ENCODE assay signal across 13 cellular contexts in the genomic region with DNA sequence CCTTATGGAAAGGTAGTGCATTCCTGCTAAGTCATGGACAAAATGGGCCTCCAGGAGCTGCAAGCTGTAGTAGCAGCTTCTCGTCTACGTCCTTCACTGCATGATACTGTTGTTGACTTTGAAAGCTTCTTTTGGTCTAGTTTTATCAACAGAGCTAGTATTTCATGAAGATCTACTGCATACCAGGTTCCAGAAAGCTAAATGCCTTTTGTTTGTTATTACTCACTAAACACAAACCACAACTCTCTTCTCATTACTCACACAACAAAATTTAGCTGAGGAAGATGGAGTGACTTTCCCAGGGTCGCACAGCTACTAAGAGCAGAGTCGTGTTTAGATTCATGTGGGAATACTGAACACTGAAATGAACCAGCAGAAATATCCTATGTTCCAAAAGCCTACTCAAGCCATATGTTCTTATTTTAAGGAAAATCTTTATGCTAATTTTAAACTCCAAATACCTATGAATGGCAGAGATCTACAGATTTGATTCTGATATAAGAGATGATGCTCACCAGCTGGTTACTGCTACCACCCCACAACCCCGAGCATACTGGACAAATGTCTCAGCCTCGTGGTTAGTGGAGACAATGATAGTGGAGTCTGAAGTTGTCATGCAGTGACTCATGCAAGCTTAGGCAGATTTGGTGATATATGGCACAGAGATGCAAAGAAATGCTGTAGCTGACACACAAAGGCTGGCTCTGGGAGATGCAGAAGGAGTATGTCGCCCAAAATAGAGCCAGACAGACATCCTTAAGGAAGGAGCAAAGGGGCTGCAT. TPM values are rescaled to one million over a fixed set of nuclear protein-coding genes. Genes with fewer than 3 reads are reported as not detected.
DNase-seq lines count a peak whose midpoint lies in the region; ATAC-seq and TF ChIP-seq lines count a peak whose summit lies in the region.
"Had no signal": no experiment of that assay in that cellular context is flagged by ENCODE, and none has a peak within 500 bp of the region (broad histone marks: within the 10 kb centered on the region; RNA-seq: fewer than 3 reads in every experiment).

No MANE protein-coding gene starts in this region.

- peaks cover 9 to 15% of the 10 kb centered on the region in 2 experiments for H3K4me1 ChIP-seq in SK-N-SH (ENCODE audit: control insufficient read depth in 1 of 2, insufficient read depth in 2 of 2, low read depth in 1 of 2, low read length in 1 of 2)

- H3K79me2 ChIP-seq in SK-N-SH (ENCODE audit: insufficient read depth): no peaks in the 10 kb centered on the region

- peaks cover 21% of the 10 kb centered on the region for H3F3A ChIP-seq in SK-N-SH (replicated peaks; ENCODE audit: insufficient read depth)

- H4K20me1 ChIP-seq in SK-N-SH (ENCODE audit: insufficient read depth): no peaks in the 10 kb centered on the region

- no peaks in the 10 kb centered on the region for H3K9me3 ChIP-seq in SK-N-SH

- peak overlapping the region; percentile 64 for H3K4me2 ChIP-seq in SK-N-SH
- H3K4me2 ChIP-seq: GM23338 had no signal

- no peak for TF ChIP-seq RAD21 in SK-N-SH (IDR thresholded peaks at IDR 0.05; ENCODE audit: low read length)

- peak overlapping the region; percentile 47; the same call in 1 of the 2 replicates for H3K9ac ChIP-seq in SK-N-SH

- no peak for ATAC-seq in SK-N-SH treated with all-trans-retinoic acid at 6 μM for 48 hours
- ATAC-seq: GM23338, Panc1 had no signal

- H3K4me3 ChIP-seq in SK-N-SH (ENCODE audit: low read depth in 2 of 2, low read length in 1 of 2) (0 out of 4 replicates have a peak overlapping the region, but pooled peaks of 1 of the 2 experiments have one; percentile 1), choroid plexus epithelial cell (ENCODE audit: low read depth, low read length) (no peak overlapping the region)
- H3K4me3 ChIP-seq: GM23338 had no signal

- TF ChIP-seq EP300 in SK-N-SH (IDR thresholded peaks at IDR 0.05; ENCODE audit: borderline replicate concordance in 1 of 2, low read depth in 1 of 2, low read length in 1 of 2): no peak

- 47% methylated on average over 7 of the region's 7 CpGs for WGBS in SK-N-SH (ENCODE audit: low lambda C conversion rate)

- no peaks in the 10 kb centered on the region for H3K27me3 ChIP-seq in SK-N-SH (ENCODE audit: insufficient read depth)

- TF ChIP-seq CTCF in SK-N-SH (IDR thresholded peaks at IDR 0.05) (no peak), choroid plexus epithelial cell (conservative IDR thresholded peaks at IDR 0.05; ENCODE audit: low read depth, low read length) (no peak)

- CTCF ChIA-PET in SK-N-SH (lab: Yijun Ruan, JAX): interaction anchor here (1.0 to 1.9 kb wide), 4 partner anchors 18 to 88 kb away, joined by 3 to 5 read pairs (median 4); no protein-coding TSS in a partner anchor

- POLR2A ChIA-PET in SK-N-SH (lab: Yijun Ruan, JAX): no interaction called here

- intact Hi-C loops in cardiac septum (cut with DNase I): no loop called here

- DNase-seq in SK-N-SH (no peak), MV-4-11 (lab: John Stamatoyannopoulos, UW) (peak; percentile 67), choroid plexus epithelial cell (ENCODE audit: low read depth) (peak; percentile 53), occipital lobe (lab: John Stamatoyannopoulos, UW) (peak; percentile 30), substantia nigra (lab: John Stamatoyannopoulos, UW) (no peak), retina (no peak), cardiac septum (ENCODE audit: low spot score) (no peak)
- DNase-seq: activated effector memory CD4-positive, alpha-beta T cell treated with Interleukin-2 at 50 U/mL for 16 hours; glutamatergic neuron; Kasumi-1 had no signal

- H3K27ac ChIP-seq in SK-N-SH (ENCODE audit: low read depth in 2 of 2, low read length in 1 of 2) (peak overlapping the region; percentile 28 to 87), substantia nigra (ENCODE audit: low read depth, low read length, poor library complexity, severe bottlenecking) (no peak overlapping the region)

- no peaks in the 10 kb centered on the region for H3K36me3 ChIP-seq in SK-N-SH (replicated peaks in 1 of 2; ENCODE audit: control insufficient read depth in 1 of 2, insufficient read depth in 2 of 2, low read length in 1 of 2)

- no peaks in the 10 kb centered on the region for H3K9me2 ChIP-seq in SK-N-SH

- H2AFZ ChIP-seq in SK-N-SH (ENCODE audit: low read depth): peak overlapping the region; percentile 45
- H2AFZ ChIP-seq: GM23338 had no signal

TF ChIP-seq in SK-N-SH, 30 proteins besides CTCF, POLR2A, EP300 and RAD21 (continues in another document):
- peak; percentile 80 for TF ChIP-seq FOSL2 (IDR thresholded peaks at IDR 0.05; ENCODE audit: borderline replicate concordance, low read depth)
- no peak for TF ChIP-seq GATA2 (CRISPR knock-in tag; IDR thresholded peaks at IDR 0.05)
- no peak for TF ChIP-seq NFIC (IDR thresholded peaks at IDR 0.05; ENCODE audit: borderline replicate concordance)
- TF ChIP-seq MXI1 (IDR thresholded peaks at IDR 0.05; ENCODE audit: low read depth, low read length): no peak
- no peak for TF ChIP-seq FOXM1 (IDR thresholded peaks at IDR 0.05; ENCODE audit: low read depth)
- no peak for TF ChIP-seq ELF1 (IDR thresholded peaks at IDR 0.05)
- no peak for TF ChIP-seq FOXJ3 (CRISPR knock-in tag; IDR thresholded peaks at IDR 0.05)
- TF ChIP-seq, protein P1, sequence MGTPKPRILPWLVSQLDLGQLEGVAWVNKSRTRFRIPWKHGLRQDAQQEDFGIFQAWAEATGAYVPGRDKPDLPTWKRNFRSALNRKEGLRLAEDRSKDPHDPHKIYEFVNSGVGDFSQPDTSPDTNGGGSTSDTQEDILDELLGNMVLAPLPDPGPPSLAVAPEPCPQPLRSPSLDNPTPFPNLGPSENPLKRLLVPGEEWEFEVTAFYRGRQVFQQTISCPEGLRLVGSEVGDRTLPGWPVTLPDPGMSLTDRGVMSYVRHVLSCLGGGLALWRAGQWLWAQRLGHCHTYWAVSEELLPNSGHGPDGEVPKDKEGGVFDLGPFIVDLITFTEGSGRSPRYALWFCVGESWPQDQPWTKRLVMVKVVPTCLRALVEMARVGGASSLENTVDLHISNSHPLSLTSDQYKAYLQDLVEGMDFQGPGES (IDR thresholded peaks at IDR 0.05; ENCODE audit: low read depth, low read length): no peak
- no peak for TF ChIP-seq TAF1 (IDR thresholded peaks at IDR 0.05; ENCODE audit: borderline replicate concordance, low read depth, low read length)
- TF ChIP-seq TCF12 (IDR thresholded peaks at IDR 0.05): peak; percentile 71
- TF ChIP-seq POLR2AphosphoS5 (IDR thresholded peaks at IDR 0.05; ENCODE audit: low read depth, low read length): no peak
- TF ChIP-seq EZH2phosphoT487 (IDR thresholded peaks at IDR 0.05; ENCODE audit: borderline replicate concordance, low read depth): no peak
- TF ChIP-seq, protein P2, sequence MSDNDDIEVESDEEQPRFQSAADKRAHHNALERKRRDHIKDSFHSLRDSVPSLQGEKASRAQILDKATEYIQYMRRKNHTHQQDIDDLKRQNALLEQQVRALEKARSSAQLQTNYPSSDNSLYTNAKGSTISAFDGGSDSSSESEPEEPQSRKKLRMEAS (IDR thresholded peaks at IDR 0.05; ENCODE audit: low read depth): peak; percentile 67

TF ChIP-seq in SK-N-SH treated with all-trans-retinoic acid at 6 μM for 48 hours, 23 proteins besides CTCF, POLR2A, EP300 and RAD21 (continues in another document):
- TF ChIP-seq ARNTL (CRISPR knock-in tag; IDR thresholded peaks at IDR 0.05; ENCODE audit: borderline replicate concordance, low read depth): no peak
- no peak for TF ChIP-seq BACH2 (CRISPR knock-in tag; IDR thresholded peaks at IDR 0.05; ENCODE audit: borderline replicate concordance)
- TF ChIP-seq, protein P3, sequence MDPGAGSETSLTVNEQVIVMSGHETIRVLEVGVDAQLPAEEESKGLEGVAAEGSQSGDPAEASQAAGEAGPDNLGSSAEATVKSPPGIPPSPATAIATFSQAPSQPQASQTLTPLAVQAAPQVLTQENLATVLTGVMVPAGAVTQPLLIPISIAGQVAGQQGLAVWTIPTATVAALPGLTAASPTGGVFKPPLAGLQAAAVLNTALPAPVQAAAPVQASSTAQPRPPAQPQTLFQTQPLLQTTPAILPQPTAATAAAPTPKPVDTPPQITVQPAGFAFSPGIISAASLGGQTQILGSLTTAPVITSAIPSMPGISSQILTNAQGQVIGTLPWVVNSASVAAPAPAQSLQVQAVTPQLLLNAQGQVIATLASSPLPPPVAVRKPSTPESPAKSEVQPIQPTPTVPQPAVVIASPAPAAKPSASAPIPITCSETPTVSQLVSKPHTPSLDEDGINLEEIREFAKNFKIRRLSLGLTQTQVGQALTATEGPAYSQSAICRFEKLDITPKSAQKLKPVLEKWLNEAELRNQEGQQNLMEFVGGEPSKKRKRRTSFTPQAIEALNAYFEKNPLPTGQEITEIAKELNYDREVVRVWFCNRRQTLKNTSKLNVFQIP (CRISPR knock-in tag; IDR thresholded peaks at IDR 0.05; ENCODE audit: borderline replicate concordance, low read depth): no peak
- TF ChIP-seq ESRRG (CRISPR knock-in tag; IDR thresholded peaks at IDR 0.05): no peak
- TF ChIP-seq, protein P4, sequence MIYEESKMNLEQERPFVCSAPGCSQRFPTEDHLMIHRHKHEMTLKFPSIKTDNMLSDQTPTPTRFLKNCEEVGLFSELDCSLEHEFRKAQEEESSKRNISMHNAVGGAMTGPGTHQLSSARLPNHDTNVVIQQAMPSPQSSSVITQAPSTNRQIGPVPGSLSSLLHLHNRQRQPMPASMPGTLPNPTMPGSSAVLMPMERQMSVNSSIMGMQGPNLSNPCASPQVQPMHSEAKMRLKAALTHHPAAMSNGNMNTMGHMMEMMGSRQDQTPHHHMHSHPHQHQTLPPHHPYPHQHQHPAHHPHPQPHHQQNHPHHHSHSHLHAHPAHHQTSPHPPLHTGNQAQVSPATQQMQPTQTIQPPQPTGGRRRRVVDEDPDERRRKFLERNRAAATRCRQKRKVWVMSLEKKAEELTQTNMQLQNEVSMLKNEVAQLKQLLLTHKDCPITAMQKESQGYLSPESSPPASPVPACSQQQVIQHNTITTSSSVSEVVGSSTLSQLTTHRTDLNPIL (CRISPR knock-in tag; IDR thresholded peaks at IDR 0.05; ENCODE audit: low read depth): no peak
- no peak for TF ChIP-seq ZNF70 (CRISPR knock-in tag; IDR thresholded peaks at IDR 0.05)

RNA-seq across cellular contexts. Expression of a gene that starts 20.6 kb away (rescaled TPM):
- polyA plus RNA-seq in SK-N-SH (2012; rRNA removed): 6.4 and 9.9 TPM in 2 replicates
- polyA plus RNA-seq in SK-N-SH (2012; cell fraction: cytosol; rRNA removed): 6.4 and 7.2 TPM in 2 replicates
- polyA plus RNA-seq in SK-N-SH (2012; cell fraction: nucleus; rRNA removed): 18.4 and 20.4 TPM in 2 replicates
- total RNA-seq in occipital lobe (13.3 TPM), cardiac septum (2.9 TPM)

Comparison
In these comparisons a context has a peak if more than half of its experiments do, and no peak if none do; other contexts are left out.
1. DNase-seq: peak in MV-4-11 (single experiment), choroid plexus epithelial cell (single experiment) and occipital lobe (single experiment); none in SK-N-SH (single experiment), substantia nigra (0 of 49), retina (single experiment) and cardiac septum (single experiment).